In genomic region chr6:130843575-130844320, GRCh38 we compare ENCODE assay signal across 1 cellular context.
A peak's percentile ranks its signal among the peaks of the same experiment; 100 is the strongest.
TF ChIP-seq lines count a peak whose summit lies in the region.

No MANE protein-coding gene starts in this region.

TF ChIP-seq in HepG2, 621 proteins besides CTCF, POLR2A, EP300 and RAD21 (continued from another document):
- TF ChIP-seq, protein P1, sequence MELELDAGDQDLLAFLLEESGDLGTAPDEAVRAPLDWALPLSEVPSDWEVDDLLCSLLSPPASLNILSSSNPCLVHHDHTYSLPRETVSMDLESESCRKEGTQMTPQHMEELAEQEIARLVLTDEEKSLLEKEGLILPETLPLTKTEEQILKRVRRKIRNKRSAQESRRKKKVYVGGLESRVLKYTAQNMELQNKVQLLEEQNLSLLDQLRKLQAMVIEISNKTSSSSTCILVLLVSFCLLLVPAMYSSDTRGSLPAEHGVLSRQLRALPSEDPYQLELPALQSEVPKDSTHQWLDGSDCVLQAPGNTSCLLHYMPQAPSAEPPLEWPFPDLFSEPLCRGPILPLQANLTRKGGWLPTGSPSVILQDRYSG (CRISPR knock-in tag; IDR thresholded peaks at IDR 0.05), result no peak
- TF ChIP-seq GFI1 (CRISPR knock-in tag; IDR thresholded peaks at IDR 0.05; ENCODE audit: borderline replicate concordance), result no peak
- TF ChIP-seq SMYD3 (CRISPR knock-in tag; IDR thresholded peaks at IDR 0.05), result peak; percentile 36; the same call in 1 of the 2 replicates
- no peak for TF ChIP-seq ZNF672 (CRISPR knock-in tag; IDR thresholded peaks at IDR 0.05)
- no peak for TF ChIP-seq GTF2F1 (IDR thresholded peaks at IDR 0.05; ENCODE audit: low read length)
- no peak for TF ChIP-seq NFIB (CRISPR knock-in tag; IDR thresholded peaks at IDR 0.05; ENCODE audit: borderline replicate concordance)
- TF ChIP-seq KLF13 (CRISPR knock-in tag; IDR thresholded peaks at IDR 0.05), result no peak
- TF ChIP-seq FOXA1 (IDR thresholded peaks at IDR 0.05), result no peak
- TF ChIP-seq FOXA1 (CRISPR knock-in tag; IDR thresholded peaks at IDR 0.05), result 0 out of 2 replicates have a peak, but pooled peaks have one; percentile 39
- TF ChIP-seq, protein P2, sequence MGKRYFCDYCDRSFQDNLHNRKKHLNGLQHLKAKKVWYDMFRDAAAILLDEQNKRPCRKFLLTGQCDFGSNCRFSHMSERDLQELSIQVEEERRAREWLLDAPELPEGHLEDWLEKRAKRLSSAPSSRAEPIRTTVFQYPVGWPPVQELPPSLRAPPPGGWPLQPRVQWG (CRISPR knock-in tag; IDR thresholded peaks at IDR 0.05; ENCODE audit: borderline replicate concordance, low read depth), result no peak
- 0 out of 2 replicates have a peak, but pooled peaks have one; percentile 37 for TF ChIP-seq SNAPC2 (CRISPR knock-in tag; IDR thresholded peaks at IDR 0.05)
- TF ChIP-seq, protein P3, sequence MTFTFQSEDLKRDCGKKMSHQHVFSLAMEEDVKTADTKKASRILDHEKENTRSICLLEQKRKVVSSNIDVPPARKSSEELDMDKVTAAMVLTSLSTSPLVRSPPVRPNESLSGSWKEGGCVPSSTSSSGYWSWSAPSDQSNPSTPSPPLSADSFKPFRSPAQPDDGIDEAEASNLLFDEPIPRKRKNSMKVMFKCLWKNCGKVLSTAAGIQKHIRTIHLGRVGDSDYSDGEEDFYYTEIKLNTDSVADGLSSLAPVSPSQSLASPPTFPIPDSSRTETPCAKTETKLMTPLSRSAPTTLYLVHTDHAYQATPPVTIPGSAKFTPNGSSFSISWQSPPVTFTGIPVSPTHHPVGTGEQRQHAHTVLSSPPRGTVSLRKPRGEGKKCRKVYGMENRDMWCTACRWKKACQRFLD (CRISPR knock-in tag; IDR thresholded peaks at IDR 0.05; ENCODE audit: borderline replicate concordance), result no peak
- TF ChIP-seq EZH2 (conservative IDR thresholded peaks at IDR 0.05; ENCODE audit: low read depth, low read length), result no peak
- TF ChIP-seq, protein P4, sequence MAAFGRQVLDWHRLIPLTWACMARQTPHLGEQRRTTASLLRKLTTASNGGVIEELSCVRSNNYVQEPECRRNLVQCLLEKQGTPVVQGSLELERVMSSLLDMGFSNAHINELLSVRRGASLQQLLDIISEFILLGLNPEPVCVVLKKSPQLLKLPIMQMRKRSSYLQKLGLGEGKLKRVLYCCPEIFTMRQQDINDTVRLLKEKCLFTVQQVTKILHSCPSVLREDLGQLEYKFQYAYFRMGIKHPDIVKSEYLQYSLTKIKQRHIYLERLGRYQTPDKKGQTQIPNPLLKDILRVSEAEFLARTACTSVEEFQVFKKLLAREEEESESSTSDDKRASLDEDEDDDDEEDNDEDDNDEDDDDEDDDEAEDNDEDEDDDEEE (CRISPR knock-in tag; IDR thresholded peaks at IDR 0.05), result no peak
- TF ChIP-seq SIX4 (CRISPR knock-in tag; IDR thresholded peaks at IDR 0.05), result no peak
- no peak for TF ChIP-seq GATA4 (IDR thresholded peaks at IDR 0.05; ENCODE audit: borderline replicate concordance, low read depth)
- no peak for TF ChIP-seq GLMP (CRISPR knock-in tag; IDR thresholded peaks at IDR 0.05; ENCODE audit: borderline replicate concordance)
- TF ChIP-seq RBFOX2 (IDR thresholded peaks at IDR 0.05; ENCODE audit: low read depth, low read length), result no peak
- 0 out of 2 replicates have a peak, but pooled peaks have one; percentile 18 for TF ChIP-seq SAP130 (CRISPR knock-in tag; IDR thresholded peaks at IDR 0.05; ENCODE audit: low read depth)
- no peak for TF ChIP-seq GPN1 (CRISPR knock-in tag; IDR thresholded peaks at IDR 0.05; ENCODE audit: borderline replicate concordance)
- TF ChIP-seq, protein P5, sequence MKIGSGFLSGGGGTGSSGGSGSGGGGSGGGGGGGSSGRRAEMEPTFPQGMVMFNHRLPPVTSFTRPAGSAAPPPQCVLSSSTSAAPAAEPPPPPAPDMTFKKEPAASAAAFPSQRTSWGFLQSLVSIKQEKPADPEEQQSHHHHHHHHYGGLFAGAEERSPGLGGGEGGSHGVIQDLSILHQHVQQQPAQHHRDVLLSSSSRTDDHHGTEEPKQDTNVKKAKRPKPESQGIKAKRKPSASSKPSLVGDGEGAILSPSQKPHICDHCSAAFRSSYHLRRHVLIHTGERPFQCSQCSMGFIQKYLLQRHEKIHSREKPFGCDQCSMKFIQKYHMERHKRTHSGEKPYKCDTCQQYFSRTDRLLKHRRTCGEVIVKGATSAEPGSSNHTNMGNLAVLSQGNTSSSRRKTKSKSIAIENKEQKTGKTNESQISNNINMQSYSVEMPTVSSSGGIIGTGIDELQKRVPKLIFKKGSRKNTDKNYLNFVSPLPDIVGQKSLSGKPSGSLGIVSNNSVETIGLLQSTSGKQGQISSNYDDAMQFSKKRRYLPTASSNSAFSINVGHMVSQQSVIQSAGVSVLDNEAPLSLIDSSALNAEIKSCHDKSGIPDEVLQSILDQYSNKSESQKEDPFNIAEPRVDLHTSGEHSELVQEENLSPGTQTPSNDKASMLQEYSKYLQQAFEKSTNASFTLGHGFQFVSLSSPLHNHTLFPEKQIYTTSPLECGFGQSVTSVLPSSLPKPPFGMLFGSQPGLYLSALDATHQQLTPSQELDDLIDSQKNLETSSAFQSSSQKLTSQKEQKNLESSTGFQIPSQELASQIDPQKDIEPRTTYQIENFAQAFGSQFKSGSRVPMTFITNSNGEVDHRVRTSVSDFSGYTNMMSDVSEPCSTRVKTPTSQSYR (CRISPR knock-in tag; IDR thresholded peaks at IDR 0.05; ENCODE audit: borderline replicate concordance), result no peak
- TF ChIP-seq CBX5 (CRISPR knock-in tag; IDR thresholded peaks at IDR 0.05; ENCODE audit: borderline replicate concordance), result no peak
- TF ChIP-seq ZNF484 (CRISPR knock-in tag; IDR thresholded peaks at IDR 0.05; ENCODE audit: borderline replicate concordance, low read depth), result no peak
- no peak for TF ChIP-seq ETV5 (CRISPR knock-in tag; IDR thresholded peaks at IDR 0.05; ENCODE audit: borderline replicate concordance)
- no peak for TF ChIP-seq PRMT3 (CRISPR knock-in tag; IDR thresholded peaks at IDR 0.05; ENCODE audit: borderline replicate concordance, low read depth)
- TF ChIP-seq RBAK (CRISPR knock-in tag; IDR thresholded peaks at IDR 0.05), result no peak
- no peak for TF ChIP-seq SOX6 (IDR thresholded peaks at IDR 0.05)
- 0 out of 2 replicates have a peak, but pooled peaks have one; percentile 10 for TF ChIP-seq SOX6 (CRISPR knock-in tag; IDR thresholded peaks at IDR 0.05)
- TF ChIP-seq, protein P6, sequence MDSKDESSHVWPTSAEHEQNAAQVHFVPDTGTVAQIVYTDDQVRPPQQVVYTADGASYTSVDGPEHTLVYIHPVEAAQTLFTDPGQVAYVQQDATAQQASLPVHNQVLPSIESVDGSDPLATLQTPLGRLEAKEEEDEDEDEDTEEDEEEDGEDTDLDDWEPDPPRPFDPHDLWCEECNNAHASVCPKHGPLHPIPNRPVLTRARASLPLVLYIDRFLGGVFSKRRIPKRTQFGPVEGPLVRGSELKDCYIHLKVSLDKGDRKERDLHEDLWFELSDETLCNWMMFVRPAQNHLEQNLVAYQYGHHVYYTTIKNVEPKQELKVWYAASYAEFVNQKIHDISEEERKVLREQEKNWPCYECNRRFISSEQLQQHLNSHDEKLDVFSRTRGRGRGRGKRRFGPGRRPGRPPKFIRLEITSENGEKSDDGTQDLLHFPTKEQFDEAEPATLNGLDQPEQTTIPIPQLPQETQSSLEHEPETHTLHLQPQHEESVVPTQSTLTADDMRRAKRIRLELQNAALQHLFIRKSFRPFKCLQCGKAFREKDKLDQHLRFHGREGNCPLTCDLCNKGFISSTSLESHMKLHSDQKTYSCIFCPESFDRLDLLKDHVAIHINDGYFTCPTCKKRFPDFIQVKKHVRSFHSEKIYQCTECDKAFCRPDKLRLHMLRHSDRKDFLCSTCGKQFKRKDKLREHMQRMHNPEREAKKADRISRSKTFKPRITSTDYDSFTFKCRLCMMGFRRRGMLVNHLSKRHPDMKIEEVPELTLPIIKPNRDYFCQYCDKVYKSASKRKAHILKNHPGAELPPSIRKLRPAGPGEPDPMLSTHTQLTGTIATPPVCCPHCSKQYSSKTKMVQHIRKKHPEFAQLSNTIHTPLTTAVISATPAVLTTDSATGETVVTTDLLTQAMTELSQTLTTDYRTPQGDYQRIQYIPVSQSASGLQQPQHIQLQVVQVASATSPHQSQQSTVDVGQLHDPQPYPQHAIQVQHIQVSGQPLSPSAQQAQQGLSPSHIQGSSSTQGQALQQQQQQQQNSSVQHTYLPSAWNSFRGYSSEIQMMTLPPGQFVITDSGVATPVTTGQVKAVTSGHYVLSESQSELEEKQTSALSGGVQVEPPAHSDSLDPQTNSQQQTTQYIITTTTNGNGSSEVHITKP (CRISPR knock-in tag; IDR thresholded peaks at IDR 0.05; ENCODE audit: low read depth), result no peak
- TF ChIP-seq NKX3-1 (CRISPR knock-in tag; IDR thresholded peaks at IDR 0.05), result no peak
- TF ChIP-seq ZSCAN20 (CRISPR knock-in tag; IDR thresholded peaks at IDR 0.05; ENCODE audit: borderline replicate concordance), result no peak
- TF ChIP-seq ZBTB34 (CRISPR knock-in tag; IDR thresholded peaks at IDR 0.05), result no peak
- TF ChIP-seq STAT5B (CRISPR knock-in tag; IDR thresholded peaks at IDR 0.05), result no peak
- TF ChIP-seq HOXA5 (CRISPR knock-in tag; IDR thresholded peaks at IDR 0.05), result no peak
- TF ChIP-seq PAF1 (CRISPR knock-in tag; IDR thresholded peaks at IDR 0.05), result peak; percentile 65; the same call in 1 of the 2 replicates
- no peak for TF ChIP-seq ADNP (CRISPR knock-in tag; IDR thresholded peaks at IDR 0.05)
